Comparison of ENCODE assay signal across 23 cellular contexts in the genomic region with DNA sequence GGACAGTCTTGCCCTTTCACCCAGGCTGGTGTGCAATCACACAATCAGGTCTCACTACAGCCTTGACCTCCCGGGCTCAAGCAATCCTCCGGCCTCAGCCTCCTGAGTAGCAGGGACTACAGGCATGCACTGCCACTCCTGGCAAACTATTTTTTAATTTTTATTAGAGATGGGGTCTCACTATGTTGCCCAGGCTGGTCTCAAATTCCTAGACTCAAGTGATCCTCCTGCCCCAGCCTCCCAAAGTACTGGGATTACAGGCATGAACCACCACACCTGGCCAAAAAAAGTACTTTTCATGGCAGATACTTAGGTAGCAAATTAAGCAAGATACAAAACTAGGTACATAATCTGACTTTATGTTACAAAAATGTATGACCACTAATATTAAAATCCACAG. TPM values are rescaled to one million over a fixed set of nuclear protein-coding genes. Genes with fewer than 3 reads are reported as not detected.
DNase-seq lines count a peak whose midpoint lies in the region; ATAC-seq and TF ChIP-seq lines count a peak whose summit lies in the region.
"Had no signal": no experiment of that assay in that cellular context is flagged by ENCODE, and none has a peak within 500 bp of the region (broad histone marks: within the 10 kb centered on the region; RNA-seq: fewer than 3 reads in every experiment).

No MANE protein-coding gene starts in this region.

- no peaks in the 10 kb centered on the region for H3K9me3 ChIP-seq in HEK293 (ENCODE audit: control insufficient read depth, insufficient read depth, low read depth, low read length)
- H3K9me3 ChIP-seq: BE2C, BLaER1 had no signal

- TF ChIP-seq CTCF in HEK293 (tag by site-specific recombination; IDR thresholded peaks at IDR 0.05) (no peak), WTC11 (IDR thresholded peaks at IDR 0.05) (no peak), osteocyte (IDR thresholded peaks at IDR 0.05) (no peak)

- H3K4me1 Mint-ChIP-seq in WTC11 (no peaks in the 10 kb centered on the region), osteocyte (ENCODE audit: unreplicated experiment) (peaks cover 30% of the 10 kb centered on the region)
- peaks cover 26% of the 10 kb centered on the region for H3K4me1 Mint-ChIP-seq in activated T-helper 1 cell treated with anti-CD3 and anti-CD28 coated beads, Interleukin-12 subunit alpha, Interleukin-12 subunit beta, Interleukin-2, Interleukin-4 antibody, amounts not matched to agents 30 ng/mL and 10 ng/mL and 1 ng/mL, durations not matched to agents 14 hours and 24 hours and 36 hours (ENCODE audit: low read depth)

- H3K36me3 ChIP-seq in HEK293 (ENCODE audit: control insufficient read depth in 2 of 2, insufficient read depth in 1 of 2, low read length in 2 of 2), result peaks cover 58 to 73% of the 10 kb centered on the region in 2 experiments
- H3K36me3 ChIP-seq: BE2C had no signal

- H3K27ac Mint-ChIP-seq in WTC11 (no peak overlapping the region), osteocyte (ENCODE audit: unreplicated experiment) (no peak overlapping the region)
- H3K27ac Mint-ChIP-seq in activated T-helper 1 cell treated with anti-CD3 and anti-CD28 coated beads, Interleukin-12 subunit alpha, Interleukin-12 subunit beta, Interleukin-2, Interleukin-4 antibody, amounts not matched to agents 30 ng/mL and 10 ng/mL and 1 ng/mL, durations not matched to agents 14 hours and 24 hours and 36 hours, result no peak overlapping the region
- H3K27ac Mint-ChIP-seq: CD14-positive monocyte; CD4-positive, CD25-positive, alpha-beta regulatory T cell had no signal

- H3K4me3 Mint-ChIP-seq in WTC11 (no peak overlapping the region), osteocyte (ENCODE audit: unreplicated experiment) (no peak overlapping the region)
- H3K4me3 Mint-ChIP-seq in activated T-helper 1 cell treated with anti-CD3 and anti-CD28 coated beads, Interleukin-12 subunit alpha, Interleukin-12 subunit beta, Interleukin-2, Interleukin-4 antibody, amounts not matched to agents 30 ng/mL and 10 ng/mL and 1 ng/mL, durations not matched to agents 14 hours and 24 hours and 36 hours, result no peak overlapping the region
- H3K4me3 Mint-ChIP-seq: CD14-positive monocyte; CD4-positive, alpha-beta memory T cell; CD4-positive, CD25-positive, alpha-beta regulatory T cell; CD8-positive, alpha-beta memory T cell had no signal

- H3K4me3 ChIP-seq in HEK293 (ENCODE audit: low read depth, low read length), result no peak overlapping the region
- H3K4me3 ChIP-seq: BLaER1, GM12878 had no signal

- intact Hi-C loops in activated T-helper 1 cell treated with anti-CD3 and anti-CD28 coated beads, Interleukin-12 subunit alpha, Interleukin-12 subunit beta, Interleukin-2, Interleukin-4 antibody, amounts not matched to agents 30 ng/mL and 10 ng/mL and 1 ng/mL, durations not matched to agents 14 hours and 24 hours and 36 hours (cut with micrococcal nuclease), result no loop called here

- H3K27me3 Mint-ChIP-seq in WTC11 (ENCODE audit: low read depth) (no peaks in the 10 kb centered on the region; the same call in 1 of the 2 replicates), osteocyte (ENCODE audit: unreplicated experiment) (no peaks in the 10 kb centered on the region)
- H3K27me3 Mint-ChIP-seq in activated T-helper 1 cell treated with anti-CD3 and anti-CD28 coated beads, Interleukin-12 subunit alpha, Interleukin-12 subunit beta, Interleukin-2, Interleukin-4 antibody, amounts not matched to agents 30 ng/mL and 10 ng/mL and 1 ng/mL, durations not matched to agents 14 hours and 24 hours and 36 hours (ENCODE audit: insufficient read depth), result no peaks in the 10 kb centered on the region
- H3K27me3 Mint-ChIP-seq: CD4-positive, alpha-beta memory T cell; CD4-positive, CD25-positive, alpha-beta regulatory T cell; CD8-positive, alpha-beta memory T cell had no signal

- no peak for ATAC-seq in WTC11
- ATAC-seq: GM12878 had no signal

- H3K9me3 Mint-ChIP-seq in WTC11 (no peaks in the 10 kb centered on the region), osteocyte (ENCODE audit: unreplicated experiment) (no peaks in the 10 kb centered on the region)
- H3K9me3 Mint-ChIP-seq in activated T-helper 1 cell treated with anti-CD3 and anti-CD28 coated beads, Interleukin-12 subunit alpha, Interleukin-12 subunit beta, Interleukin-2, Interleukin-4 antibody, amounts not matched to agents 30 ng/mL and 10 ng/mL and 1 ng/mL, durations not matched to agents 14 hours and 24 hours and 36 hours, result no peaks in the 10 kb centered on the region
- H3K9me3 Mint-ChIP-seq: CD14-positive monocyte; CD4-positive, alpha-beta memory T cell; CD4-positive, CD25-positive, alpha-beta regulatory T cell; CD8-positive, alpha-beta memory T cell had no signal

- no peak overlapping the region for H3K27ac ChIP-seq in HEK293 (ENCODE audit: extremely low read depth, low read depth, low read length)
- H3K27ac ChIP-seq: BLaER1 had no signal

- CTCF ChIA-PET in HEK293 (lab: Yijun Ruan, JAX), result interaction anchor here (0.6 kb wide), 1 partner anchor 116 kb away, joined by 5 read pairs; no protein-coding TSS in a partner anchor
- CTCF ChIA-PET in WTC11 (lab: Charles Lee), result no interaction called here

- DNase-seq in WTC11 (ENCODE audit: low spot score) (no peak), osteocyte (ENCODE audit: extremely low spot score, unreplicated experiment) (peak; percentile 38), KBM-7 (no peak)
- no peak for DNase-seq in activated T-helper 1 cell treated with anti-CD3 and anti-CD28 coated beads, Interleukin-12 subunit alpha, Interleukin-12 subunit beta, Interleukin-2, Interleukin-4 antibody, amounts not matched to agents 30 ng/mL and 10 ng/mL and 1 ng/mL, durations not matched to agents 14 hours and 24 hours and 36 hours (ENCODE audit: low spot score)
- DNase-seq: 8988T; ACHN; BE2C; C1 segment of cervical spinal cord; CD4-positive, alpha-beta memory T cell; CD4-positive, CD25-positive, alpha-beta regulatory T cell; CD8-positive, alpha-beta memory T cell; COR-L47; DMS 273 treated with DMSO at 0.1 percent for 48 hours; DMS153; DMS53; DMS79; DND-41; EL; GDM1 had no signal

- H3K4me1 ChIP-seq in HEK293 (ENCODE audit: control insufficient read depth, insufficient read depth, low read length), result peaks cover 12% of the 10 kb centered on the region
- H3K4me1 ChIP-seq: BE2C had no signal

- H3K36me3 Mint-ChIP-seq in WTC11 (peaks cover 45% of the 10 kb centered on the region), osteocyte (ENCODE audit: unreplicated experiment) (peaks cover 21% of the 10 kb centered on the region)
- peaks cover 31% of the 10 kb centered on the region for H3K36me3 Mint-ChIP-seq in activated T-helper 1 cell treated with anti-CD3 and anti-CD28 coated beads, Interleukin-12 subunit alpha, Interleukin-12 subunit beta, Interleukin-2, Interleukin-4 antibody, amounts not matched to agents 30 ng/mL and 10 ng/mL and 1 ng/mL, durations not matched to agents 14 hours and 24 hours and 36 hours (ENCODE audit: low read depth)

- POLR2A ChIA-PET in HEK293 (lab: Yijun Ruan, JAX), result no interaction called here
- POLR2A ChIA-PET in WTC11 (lab: Charles Lee), result no interaction called here

- in situ Hi-C loops in KBM-7 (cut with MboI; ENCODE audit: low pct_unique_long_range_greater_than_20kb, low sequenced_read_pairs), result no loop called here

TF ChIP-seq in HEK293, 187 proteins besides CTCF, POLR2A, EP300 and RAD21:
- TF ChIP-seq KLF1 (tag by site-specific recombination; IDR thresholded peaks at IDR 0.05), result no peak
- peak; percentile 90 for TF ChIP-seq ZNF121 (tag by site-specific recombination; IDR thresholded peaks at IDR 0.05)
- TF ChIP-seq ZNF223 (tag by site-specific recombination; IDR thresholded peaks at IDR 0.05), result no peak
- no peak for TF ChIP-seq ZNF501 (tag by site-specific recombination; IDR thresholded peaks at IDR 0.05)

TF ChIP-seq in WTC11, 78 proteins besides CTCF, POLR2A, EP300 and RAD21:
- TF ChIP-seq, protein P1, sequence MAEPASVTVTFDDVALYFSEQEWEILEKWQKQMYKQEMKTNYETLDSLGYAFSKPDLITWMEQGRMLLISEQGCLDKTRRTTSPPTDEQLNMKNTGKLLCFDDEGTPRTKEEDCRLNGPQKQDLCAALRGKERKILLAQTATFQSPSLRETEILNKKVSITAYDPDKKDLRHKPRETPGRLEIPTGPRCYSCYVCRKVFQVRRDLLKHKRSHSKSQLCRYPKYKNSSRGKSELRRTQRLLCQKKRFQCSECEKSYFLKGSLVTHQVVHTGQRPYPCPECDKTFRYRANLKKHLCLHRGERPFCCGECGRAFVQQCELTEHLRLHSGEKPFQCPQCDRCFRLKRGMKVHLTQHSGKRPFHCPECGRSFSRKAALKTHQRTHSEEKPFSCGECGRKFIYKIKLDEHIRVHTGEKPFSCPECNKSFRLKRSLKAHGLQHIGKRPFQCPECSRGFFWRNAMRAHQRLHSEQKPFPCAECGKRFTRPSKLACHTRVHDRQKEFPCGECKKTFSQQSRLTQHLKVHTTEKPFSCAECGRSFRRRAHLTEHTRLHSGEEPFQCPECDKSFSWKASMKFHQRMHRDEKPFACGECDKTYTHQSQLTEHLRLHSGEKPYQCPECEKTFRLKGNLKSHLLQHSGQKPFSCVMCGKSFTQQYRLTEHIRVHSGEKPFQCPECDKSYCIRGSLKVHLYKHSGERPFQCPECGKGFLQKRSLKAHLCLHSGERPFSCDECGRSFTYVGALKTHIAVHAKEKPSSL (CRISPR knock-in tag; conservative IDR thresholded peaks at IDR 0.05), result no peak
- TF ChIP-seq ZNF121 (CRISPR knock-in tag; IDR thresholded peaks at IDR 0.05), result peak; percentile 52; the same call in 1 of the 2 replicates

RNA-seq across cellular contexts. Expression of a gene that starts 8.3 kb away (rescaled TPM):
- 76.7 to 78.8 TPM (median 77.7 TPM) in 3 replicates for total RNA-seq in WTC11 (2021)
- total RNA-seq in osteocyte, result 81.9 and 83.9 TPM in 2 replicates
- total RNA-seq in activated T-helper 1 cell treated with anti-CD3 and anti-CD28 coated beads, Interleukin-12 subunit alpha, Interleukin-12 subunit beta, Interleukin-2, Interleukin-4 antibody, amounts not matched to agents 30 ng/mL and 10 ng/mL and 1 ng/mL, durations not matched to agents 14 hours and 24 hours and 36 hours, result 67.5 and 69.3 TPM in 2 replicates
